ENCODE assay signal across 33 cellular contexts in genomic region chr14:50844397-50844796, GRCh38. TPM values are rescaled to one million over a fixed set of nuclear protein-coding genes. Genes with fewer than 3 reads are reported as not detected.
"Had no signal": no experiment of that assay in that cellular context is flagged by ENCODE, and none has a peak within 500 bp of the region (broad histone marks: within the 10 kb centered on the region; RNA-seq: fewer than 3 reads in every experiment).

No MANE protein-coding gene starts in this region.

- H3K36me3 ChIP-seq: esophagus muscularis mucosa, lower lobe of right lung, ovary, stomach, tibial artery had no signal

- H3K9me3 ChIP-seq: esophagus muscularis mucosa, lower lobe of right lung, ovary, psoas muscle, stomach, tibial artery had no signal

- H3K27me3 ChIP-seq: esophagus muscularis mucosa, ovary, stomach, tibial artery had no signal

- H3K4me1 ChIP-seq: esophagus muscularis mucosa, lower lobe of right lung, psoas muscle, stomach had no signal

- FAIRE-seq: small intestine had no signal

- H3K27ac ChIP-seq: coronary artery, esophagus muscularis mucosa, lower lobe of right lung, ovary, psoas muscle, stomach, tibial artery had no signal

- H3K4me3 ChIP-seq: coronary artery, esophagus muscularis mucosa, lower lobe of right lung, ovary, psoas muscle, stomach, tibial artery had no signal

- ATAC-seq: left ventricle myocardium superior; lower lobe of right lung; natural killer cell; psoas muscle; right cardiac atrium; stimulated activated effector memory CD8-positive, alpha-beta T cell treated with anti-CD3 and anti-CD28 coated beads, Interleukin-12 subunit alpha, Interleukin-12 subunit beta, amount 100 ng/mL, for 72 hours had no signal

- DNase-seq: dermis blood vessel endothelial cell; effector memory CD4-positive, alpha-beta T cell; foreskin melanocyte; hypothalamus; immature natural killer cell; islet precursor cell; left ventricle myocardium superior; lower lobe of right lung; natural killer cell; occipital lobe; ovary; posterior cingulate gyrus; psoas muscle; right cardiac atrium; small intestine; stimulated activated CD4-positive, alpha-beta T cell treated with anti-CD3 and anti-CD28 coated beads, Interleukin-15, amount 100 ng/mL, for 24 hours; stimulated activated CD4-positive, alpha-beta T cell treated with anti-CD3 and anti-CD28 coated beads, Interleukin-4, amount 100 ng/mL, for 1 hour; stimulated activated naive CD4-positive, alpha-beta T cell treated with Interleukin-2 at 50 U/mL for 16 hours; stomach; tibial artery had no signal

RNA-seq across cellular contexts. Expression of gene ABHD12B, which starts 27.5 kb away (rescaled TPM):
- total RNA-seq: dermis blood vessel endothelial cell, endothelial cell of umbilical vein, epithelial cell of proximal tubule, esophagus muscularis mucosa, left ventricle myocardium superior, lower lobe of right lung, mesenteric fat pad, myocyte, natural killer cell, occipital lobe, psoas muscle, renal cortical epithelial cell, right cardiac atrium, stomach, subcutaneous adipose tissue, temporal lobe, urinary bladder had no signal
- polyA plus RNA-seq: endothelial cell of umbilical vein, fibroblast of lung, immature natural killer cell, neural cell, psoas muscle, right cardiac atrium, urinary bladder had no signal
